ENCODE assay signal across 32 cellular contexts in the genomic region with DNA sequence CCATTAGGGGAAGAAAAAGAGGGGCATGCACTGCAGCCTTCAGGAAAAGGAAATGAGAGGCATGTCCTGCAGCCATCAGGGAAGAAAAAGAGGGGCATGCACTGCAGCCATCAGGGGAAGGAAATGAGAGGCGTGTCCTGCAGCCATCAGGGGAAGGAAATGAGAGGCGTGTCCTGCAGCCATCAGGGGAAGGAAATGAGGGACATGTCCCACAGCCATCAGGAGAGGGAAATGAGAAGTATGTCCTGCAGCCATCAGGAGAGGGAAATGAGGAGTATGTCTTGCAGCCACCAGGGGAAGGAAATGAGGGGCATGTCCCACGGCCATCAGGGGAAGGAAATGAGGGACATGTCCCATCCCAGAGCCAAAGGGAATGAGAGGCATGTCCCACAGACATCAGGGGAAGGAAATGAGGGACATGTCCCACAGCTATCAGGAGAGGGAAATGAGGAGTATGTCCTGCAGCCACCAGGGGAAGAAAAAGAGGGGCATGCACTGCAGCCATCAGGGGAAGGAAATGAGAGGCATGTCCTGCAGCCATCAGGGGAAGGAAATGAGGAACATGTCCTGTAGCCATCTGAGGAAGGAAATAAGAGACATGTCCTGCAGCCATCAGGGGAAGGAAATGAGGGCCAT.
"Had no signal": no experiment of that assay in that cellular context is flagged by ENCODE, and none has a peak within 500 bp of the region (broad histone marks: within the 10 kb centered on the region; RNA-seq: fewer than 3 reads in every experiment).

No MANE protein-coding gene starts in this region.

- H3K9me3 Mint-ChIP-seq: activated CD8-positive, alpha-beta T cell treated with anti-CD3 and anti-CD28 coated beads for 36 hours had no signal

- H3K4me3 Mint-ChIP-seq: activated CD4-positive, alpha-beta T cell treated with anti-CD3 and anti-CD28 coated beads, Interleukin-2, amount 10 ng/mL, durations not matched to agents 7 days and 5 days; activated CD8-positive, alpha-beta T cell treated with anti-CD3 and anti-CD28 coated beads for 36 hours; activated naive CD8-positive, alpha-beta T cell treated with anti-CD3 and anti-CD28 coated beads, Interleukin-2, amount 10 ng/mL, durations not matched to agents 7 days and 5 days; activated T-cell treated with anti-CD3 and anti-CD28 coated beads, Interleukin-2, amount 50 U/mL, for 4 hours; activated T-helper 17 cell treated with anti-CD3 and anti-CD28 coated beads, Interleukin-2, amount 50 U/mL, for 72 hours; brain; central memory CD8-positive, alpha-beta T cell; dendritic cell treated with granulocyte-macrophage colony-stimulating factor and Interleukin-4, amounts not matched to agents 40 ng/mL and 50 ng/mL, for 4 days; endodermal cell; T-helper 17 cell; T-helper 2 cell treated with Interferon-gamma antibody and Interleukin-4, amounts not matched to agents 5 μg/mL and 100 μg/mL, for 36 hours had no signal

- H3K36me3 ChIP-seq: ascending aorta, breast epithelium, esophagus squamous epithelium, gastroesophageal sphincter had no signal

- H3K4me1 Mint-ChIP-seq: activated CD4-positive, alpha-beta T cell treated with anti-CD3 and anti-CD28 coated beads, Interleukin-2, amount 10 ng/mL, durations not matched to agents 7 days and 5 days; activated T-helper 17 cell treated with anti-CD3 and anti-CD28 coated beads, Interleukin-2, amount 50 U/mL, for 72 hours; T-helper 17 cell had no signal

- H3K4me1 ChIP-seq: ascending aorta, breast epithelium, esophagus squamous epithelium, gastroesophageal sphincter had no signal

- DNase-seq: activated CD4-positive, alpha-beta T cell treated with anti-CD3 and anti-CD28 coated beads for 4 hours; activated CD4-positive, alpha-beta T cell treated with anti-CD3 and anti-CD28 coated beads, Interleukin-2, amount 10 ng/mL, durations not matched to agents 7 days and 5 days; activated CD4-positive, alpha-beta T cell treated with anti-CD3 and anti-CD28 coated beads, Interleukin-2, amount 50 U/mL, for 48 hours; activated CD4-positive, CD25-positive, alpha-beta regulatory T cell; activated CD4-positive, CD25-positive, alpha-beta regulatory T cell treated with anti-CD3 and anti-CD28 coated beads, Interleukin-2, amount 50 U/mL, for 72 hours; activated CD8-positive, alpha-beta memory T cell treated with anti-CD3 and anti-CD28 coated beads for 24 hours; activated CD8-positive, alpha-beta T cell treated with anti-CD3 and anti-CD28 coated beads for 36 hours; activated effector memory CD4-positive, alpha-beta T cell treated with Interleukin-2 at 50 U/mL for 16 hours; activated gamma-delta T cell treated with Interleukin-2 at 50 U/mL for 16 hours; activated naive CD4-positive, alpha-beta T cell treated with Interleukin-2 at 50 U/mL for 16 hours; activated naive CD8-positive, alpha-beta T cell treated with anti-CD3 and anti-CD28 coated beads, Interleukin-2, amount 10 ng/mL, durations not matched to agents 7 days and 5 days; activated T-cell treated with anti-CD3 and anti-CD28 coated beads, Interleukin-2, amount 50 U/mL, for 4 hours; dorsolateral prefrontal cortex; effector memory CD4-positive, alpha-beta T cell; erythroblast; esophagus squamous epithelium; foreskin melanocyte; head of caudate nucleus; T-helper 1 cell; T-helper 17 cell; T1000 had no signal

- H3K27me3 ChIP-seq: ascending aorta, dorsolateral prefrontal cortex had no signal

- H3K27ac ChIP-seq: ascending aorta, breast epithelium, coronary artery, dorsolateral prefrontal cortex, esophagus squamous epithelium, gastroesophageal sphincter had no signal

- ATAC-seq: activated CD8-positive, alpha-beta T cell treated with anti-CD3 and anti-CD28 coated beads for 36 hours; activated naive CD4-positive, alpha-beta T cell treated with anti-CD3 and anti-CD28 coated beads, Interleukin-2, amount 50 U/mL, for 72 hours; activated T-cell treated with anti-CD3 and anti-CD28 coated beads, Interleukin-2, amount 50 U/mL, for 4 hours; activated T-helper 17 cell treated with anti-CD3 and anti-CD28 coated beads, Interleukin-2, amount 50 U/mL, for 72 hours; gastroesophageal sphincter; T-helper 17 cell had no signal

- H3K4me3 ChIP-seq: ascending aorta, breast epithelium, coronary artery, dorsolateral prefrontal cortex, esophagus squamous epithelium, gastroesophageal sphincter had no signal

- H3K27ac Mint-ChIP-seq: activated CD4-positive, alpha-beta T cell treated with anti-CD3 and anti-CD28 coated beads, Interleukin-2, amount 10 ng/mL, durations not matched to agents 7 days and 5 days; activated CD8-positive, alpha-beta T cell treated with anti-CD3 and anti-CD28 coated beads for 36 hours; activated naive CD4-positive, alpha-beta T cell treated with anti-CD3 and anti-CD28 coated beads, Interleukin-2, amount 50 U/mL, for 72 hours; activated naive CD8-positive, alpha-beta T cell treated with anti-CD3 and anti-CD28 coated beads, Interleukin-2, amount 10 ng/mL, durations not matched to agents 7 days and 5 days; activated T-helper 17 cell treated with anti-CD3 and anti-CD28 coated beads, Interleukin-2, amount 50 U/mL, for 72 hours; brain; dendritic cell treated with granulocyte-macrophage colony-stimulating factor and Interleukin-4, amounts not matched to agents 40 ng/mL and 50 ng/mL, for 4 days; endodermal cell; T-helper 17 cell; T-helper 2 cell treated with Interferon-gamma antibody and Interleukin-4, amounts not matched to agents 5 μg/mL and 100 μg/mL, for 36 hours had no signal
